9 cellular contexts compared by ENCODE assay signal in the genomic region with DNA sequence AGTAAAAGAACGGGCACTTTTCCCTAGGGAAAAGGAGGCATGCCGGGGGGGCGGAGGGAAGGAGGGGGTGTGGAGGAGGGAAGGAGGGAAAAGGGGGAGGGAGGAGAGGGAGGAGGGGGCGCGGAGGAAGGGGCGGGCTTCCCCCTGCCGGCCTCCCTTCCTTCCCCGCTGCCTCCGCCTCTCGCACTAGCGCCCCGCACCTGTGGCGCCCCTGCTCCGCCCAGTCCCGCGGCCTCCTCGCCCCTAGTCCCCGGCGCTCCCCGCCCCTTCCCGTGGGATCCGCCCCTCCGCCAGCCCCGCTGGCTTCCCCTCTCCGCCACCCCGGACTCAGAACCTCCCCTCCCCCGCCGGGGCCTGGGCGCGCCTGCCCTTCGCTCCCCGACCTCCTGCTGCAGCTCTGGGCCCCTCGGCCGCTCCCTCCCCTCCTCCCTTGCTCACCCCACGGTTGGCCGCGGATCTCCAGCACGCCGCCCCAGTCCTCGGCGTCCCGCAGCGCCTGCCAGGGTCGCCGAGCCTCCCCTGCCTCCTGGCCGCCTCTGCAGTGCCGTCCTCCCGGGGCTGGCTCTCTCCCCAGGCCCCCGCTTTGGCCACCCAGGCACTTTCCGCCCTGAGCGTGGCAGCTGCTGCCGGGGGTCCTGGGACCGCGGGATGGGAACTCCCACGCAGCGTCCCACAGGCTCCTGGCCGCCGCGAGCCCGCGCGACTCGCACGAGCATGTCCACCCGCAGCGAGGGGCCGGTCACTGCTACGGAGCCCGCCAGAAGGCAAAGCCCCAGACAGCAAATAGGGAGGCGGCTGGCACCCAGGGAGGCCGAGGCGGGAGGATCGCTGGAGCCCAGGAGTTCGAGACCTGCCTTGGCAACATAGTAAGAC.
DNase-seq lines count a peak whose midpoint lies in the region; ATAC-seq, FAIRE-seq and TF ChIP-seq lines count a peak whose summit lies in the region.
"Had no signal": no experiment of that assay in that cellular context is flagged by ENCODE, and none has a peak within 500 bp of the region (broad histone marks: within the 10 kb centered on the region; RNA-seq: fewer than 3 reads in every experiment).

No MANE protein-coding gene starts in this region.

- H3K4me1 ChIP-seq in A549 (peaks cover 60% of the 10 kb centered on the region), endodermal cell (ENCODE audit: control insufficient read depth, insufficient read depth, low read length) (peaks cover 7% of the 10 kb centered on the region)

- CTCF ChIA-PET in A549 (lab: Yijun Ruan, JAX): interaction anchor here (1.3 to 4.2 kb wide), 3 partner anchors 12 to 368 kb away, joined by 4 to 25 read pairs (median 4); no protein-coding TSS in a partner anchor

- H3K36me3 Mint-ChIP-seq in endodermal cell (ENCODE audit: low read depth): no peaks in the 10 kb centered on the region
- H3K36me3 Mint-ChIP-seq in activated naive CD4-positive, alpha-beta T cell treated with anti-CD3 and anti-CD28 coated beads, Interleukin-2, amount 50 U/mL, for 72 hours: peaks cover 0 to 5% of the 10 kb centered on the region in 2 donors

- peaks cover 10% of the 10 kb centered on the region for H3K27me3 Mint-ChIP-seq in endodermal cell (ENCODE audit: insufficient read depth)

- TF ChIP-seq POLR2A in A549 (IDR thresholded peaks at IDR 0.05; ENCODE audit: low read length): peak; percentile 83

- peak overlapping the region; percentile 44 for H3K9ac ChIP-seq in endodermal cell (ENCODE audit: extremely low read depth, low read length, poor library complexity, severe bottlenecking)

- no peaks in the 10 kb centered on the region for H3K9me3 ChIP-seq in A549
- H3K9me3 ChIP-seq in endodermal cell (ENCODE audit: control insufficient read depth, low read length): no peaks in the 10 kb centered on the region

- TF ChIP-seq RAD21 in A549 (conservative IDR thresholded peaks at IDR 0.05 in 1 of 2, IDR thresholded peaks at IDR 0.05 in 1 of 2): no peak

- no peaks in the 10 kb centered on the region for H3K9me3 Mint-ChIP-seq in endodermal cell
- H3K9me3 Mint-ChIP-seq in activated naive CD4-positive, alpha-beta T cell treated with anti-CD3 and anti-CD28 coated beads, Interleukin-2, amount 50 U/mL, for 72 hours: no peaks in the 10 kb centered on the region

- H3K36me3 ChIP-seq in endodermal cell (ENCODE audit: control insufficient read depth, insufficient read depth, low read length): no peaks in the 10 kb centered on the region

- DNase-seq in A549 (ENCODE audit: low read depth in 1 of 2, low spot score in 1 of 2) (peak; percentile 94 to 96), endodermal cell (peak; percentile 97), mesenteric fat pad (ENCODE audit: low spot score) (peak; percentile 90), Kasumi-1 (lab: John Stamatoyannopoulos, UW) (no peak), SW480 (ENCODE audit: low spot score) (no peak)
- peak; percentile 6 for DNase-seq in Jurkat, Clone E6-1 (ENCODE audit: low read depth, low spot score)
- DNase-seq in activated naive CD4-positive, alpha-beta T cell treated with anti-CD3 and anti-CD28 coated beads, Interleukin-2, amount 50 U/mL, for 72 hours (ENCODE audit: low spot score in 2 of 2): no peak
- DNase-seq: NCI-H446 had no signal

- H3K4me1 Mint-ChIP-seq in endodermal cell: peaks cover 29% of the 10 kb centered on the region

- H3K27ac ChIP-seq in A549: peak overlapping the region; percentile 91 to 93
- no peak overlapping the region for H3K27ac ChIP-seq in endodermal cell (ENCODE audit: low read depth, low read length)

- H3K4me3 Mint-ChIP-seq in endodermal cell: peak overlapping the region; percentile 65

- TF ChIP-seq CTCF in A549 (IDR thresholded peaks at IDR 0.05) (no peak), endodermal cell (conservative IDR thresholded peaks at IDR 0.05) (no peak)

- peak overlapping the region; percentile 80 for H3K4me3 ChIP-seq in A549
- H3K4me3 ChIP-seq in Jurkat, Clone E6-1 (ENCODE audit: low read length): peak overlapping the region; percentile 9; the same call in 1 of the 2 replicates
- peak overlapping the region; percentile 73 for H3K4me3 ChIP-seq in endodermal cell (ENCODE audit: low read length)

- POLR2A ChIA-PET in A549 (lab: Yijun Ruan, JAX): interaction anchor here (0.7 to 2.1 kb wide), 5 partner anchors 10 to 455 kb away, joined by 3 to 5 read pairs (median 3); no protein-coding TSS in a partner anchor

- peak in 1 of 2 experiments; percentile 38; a peak in 1 of 5 replicates for TF ChIP-seq EP300 in A549 (IDR thresholded peaks at IDR 0.05)

- peak overlapping the region; percentile 92 for H3K4me2 ChIP-seq in A549

- 0% methylated on average over 14 of the region's 74 CpGs for WGBS in A549 (ENCODE audit: missing lambda C conversion rate)
- 0 to 2% methylated on average over 1 to 68 of the region's 74 CpGs for WGBS in endodermal cell (ENCODE audit: insufficient coverage in 1 of 2, insufficient read length in 1 of 2), 2 experiments

- no peak overlapping the region for H3K27ac Mint-ChIP-seq in endodermal cell
- no peak overlapping the region for H3K27ac Mint-ChIP-seq in activated naive CD4-positive, alpha-beta T cell treated with anti-CD3 and anti-CD28 coated beads, Interleukin-2, amount 50 U/mL, for 72 hours

- H3K27me3 ChIP-seq in endodermal cell (ENCODE audit: control insufficient read depth, insufficient read depth, low read length, poor library complexity, severe bottlenecking): no peaks in the 10 kb centered on the region

- no peak for FAIRE-seq in A549 (lab: Jason Lieb, UNC)

- ATAC-seq in A549: peak; percentile 66 to 84
- ATAC-seq in activated naive CD4-positive, alpha-beta T cell treated with anti-CD3 and anti-CD28 coated beads, Interleukin-2, amount 50 U/mL, for 72 hours: no peak
- no peak for ATAC-seq in HG03139 (IDR thresholded peaks at IDR 0.05; ENCODE audit: unreplicated experiment)

TF ChIP-seq in A549, 52 proteins besides CTCF, POLR2A, EP300 and RAD21 (continues in another document):
- TF ChIP-seq NFE2L2 (conservative IDR thresholded peaks at IDR 0.05; ENCODE audit: low read length) (no peak), HOXB5 (CRISPR knock-in tag; IDR thresholded peaks at IDR 0.05) (no peak), HOXB13 (CRISPR knock-in tag; IDR thresholded peaks at IDR 0.05; ENCODE audit: low read depth) (no peak), CBX2 (IDR thresholded peaks at IDR 0.05; ENCODE audit: borderline replicate concordance, low read depth) (no peak), KDM5A (IDR thresholded peaks at IDR 0.05) (no peak), NPAS2 (CRISPR knock-in tag; IDR thresholded peaks at IDR 0.05; ENCODE audit: borderline replicate concordance) (no peak), PHF8 (IDR thresholded peaks at IDR 0.05; ENCODE audit: borderline replicate concordance, low read depth) (0 out of 2 replicates have a peak, but pooled peaks have one; percentile 28), GATA3 (IDR thresholded peaks at IDR 0.05; ENCODE audit: borderline replicate concordance) (peak; percentile 39; the same call in 1 of the 2 replicates), JUN (IDR thresholded peaks at IDR 0.05) (peak; percentile 76 to 93), CBX8 (IDR thresholded peaks at IDR 0.05) (no peak), EHMT2 (IDR thresholded peaks at IDR 0.05; ENCODE audit: low read depth) (no peak), NR3C1 (IDR thresholded peaks at IDR 0.05) (no peak), RARB (CRISPR knock-in tag; IDR thresholded peaks at IDR 0.05) (no peak), JUNB (IDR thresholded peaks at IDR 0.05) (no peak), HOXA7 (CRISPR knock-in tag; IDR thresholded peaks at IDR 0.05) (no peak), ZFP36 (IDR thresholded peaks at IDR 0.05; ENCODE audit: borderline replicate concordance, partially characterized antibody) (no peak), PBX3 (IDR thresholded peaks at IDR 0.05) (no peak), MAZ (IDR thresholded peaks at IDR 0.05; ENCODE audit: borderline replicate concordance, low read depth, low read length) (no peak)
- TF ChIP-seq, protein P1, sequence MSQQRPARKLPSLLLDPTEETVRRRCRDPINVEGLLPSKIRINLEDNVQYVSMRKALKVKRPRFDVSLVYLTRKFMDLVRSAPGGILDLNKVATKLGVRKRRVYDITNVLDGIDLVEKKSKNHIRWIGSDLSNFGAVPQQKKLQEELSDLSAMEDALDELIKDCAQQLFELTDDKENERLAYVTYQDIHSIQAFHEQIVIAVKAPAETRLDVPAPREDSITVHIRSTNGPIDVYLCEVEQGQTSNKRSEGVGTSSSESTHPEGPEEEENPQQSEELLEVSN (IDR thresholded peaks at IDR 0.05; ENCODE audit: borderline replicate concordance, low read depth): no peak
- TF ChIP-seq, protein P2, sequence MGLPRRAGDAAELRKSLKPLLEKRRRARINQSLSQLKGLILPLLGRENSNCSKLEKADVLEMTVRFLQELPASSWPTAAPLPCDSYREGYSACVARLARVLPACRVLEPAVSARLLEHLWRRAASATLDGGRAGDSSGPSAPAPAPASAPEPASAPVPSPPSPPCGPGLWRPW (IDR thresholded peaks at IDR 0.05): no peak
- TF ChIP-seq, protein P3, sequence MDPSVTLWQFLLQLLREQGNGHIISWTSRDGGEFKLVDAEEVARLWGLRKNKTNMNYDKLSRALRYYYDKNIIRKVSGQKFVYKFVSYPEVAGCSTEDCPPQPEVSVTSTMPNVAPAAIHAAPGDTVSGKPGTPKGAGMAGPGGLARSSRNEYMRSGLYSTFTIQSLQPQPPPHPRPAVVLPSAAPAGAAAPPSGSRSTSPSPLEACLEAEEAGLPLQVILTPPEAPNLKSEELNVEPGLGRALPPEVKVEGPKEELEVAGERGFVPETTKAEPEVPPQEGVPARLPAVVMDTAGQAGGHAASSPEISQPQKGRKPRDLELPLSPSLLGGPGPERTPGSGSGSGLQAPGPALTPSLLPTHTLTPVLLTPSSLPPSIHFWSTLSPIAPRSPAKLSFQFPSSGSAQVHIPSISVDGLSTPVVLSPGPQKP (IDR thresholded peaks at IDR 0.05; ENCODE audit: low read depth, low read length): no peak

Comparison
In these comparisons a context has a peak if more than half of its experiments do, and no peak if none do; other contexts are left out.
1. ATAC-seq: peak in A549 (2 of 2); none in activated naive CD4-positive, alpha-beta T cell treated with anti-CD3 and anti-CD28 coated beads, Interleukin-2, amount 50 U/mL, for 72 hours (0 of 2) and HG03139 (single experiment).
2. DNase-seq: peak in A549 (2 of 2), Jurkat, Clone E6-1 (single experiment), endodermal cell (single experiment) and mesenteric fat pad (single experiment); none in activated naive CD4-positive, alpha-beta T cell treated with anti-CD3 and anti-CD28 coated beads, Interleukin-2, amount 50 U/mL, for 72 hours (0 of 2), Kasumi-1 (0 of 2) and SW480 (single experiment).
3. H3K4me3 ChIP-seq: peak in every context shown above with its lines; median percentile 80 in A549; 73 in endodermal cell; 9 in Jurkat, Clone E6-1.